Comparison of ENCODE assay signal across 28 cellular contexts in the genomic region with DNA sequence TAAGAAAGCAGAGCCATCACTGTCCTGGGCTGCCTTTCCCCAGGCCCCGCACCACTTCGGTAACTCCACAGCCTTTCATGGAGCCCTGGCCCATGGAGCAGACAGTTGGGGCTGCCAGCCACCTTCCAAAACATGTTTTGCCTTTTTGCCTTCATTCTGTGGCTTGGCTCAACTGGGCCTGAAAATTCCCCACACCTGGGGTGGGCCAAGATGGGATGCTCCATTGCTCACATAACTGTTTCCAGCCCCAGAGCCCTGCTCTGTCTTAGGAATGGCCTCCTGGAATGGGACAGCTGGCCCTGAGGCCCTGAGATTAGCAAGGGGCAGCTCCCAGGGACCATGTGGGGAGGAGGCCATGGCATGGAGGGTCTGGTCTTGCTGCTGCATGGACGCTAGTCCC. TPM values are rescaled to one million over a fixed set of nuclear protein-coding genes. Genes with fewer than 3 reads are reported as not detected.
A peak's percentile ranks its signal among the peaks of the same experiment; 100 is the strongest.
DNase-seq lines count a peak whose midpoint lies in the region; ATAC-seq and TF ChIP-seq lines count a peak whose summit lies in the region.
"Had no signal": no experiment of that assay in that cellular context is flagged by ENCODE, and none has a peak within 500 bp of the region (broad histone marks: within the 10 kb centered on the region; RNA-seq: fewer than 3 reads in every experiment).

No MANE protein-coding gene starts in this region.

- intact Hi-C loops in heart left ventricle (cut with DNase I): loop anchor here in 1 of 10 donors (10.0 kb wide), 1 partner anchor 220 kb away; no protein-coding TSS in a partner anchor
- intact Hi-C loops in cardiac septum (cut with DNase I): no loop called here
- intact Hi-C loops in gastrocnemius medialis (cut with DNase I; ENCODE audit: low total_unique reads): no loop called here

- no peak overlapping the region for H3K4me3 ChIP-seq in heart left ventricle
- no peak overlapping the region for H3K4me3 ChIP-seq in gastrocnemius medialis
- H3K4me3 ChIP-seq in urinary bladder (ENCODE audit: low read depth, low read length): no peak overlapping the region
- H3K4me3 ChIP-seq in hepatocyte: no peak overlapping the region
- H3K4me3 ChIP-seq: dorsolateral prefrontal cortex, GM12878, right lobe of liver had no signal

- H3K9me3 Mint-ChIP-seq in osteocyte (ENCODE audit: unreplicated experiment): no peaks in the 10 kb centered on the region
- H3K9me3 Mint-ChIP-seq: activated CD4-positive, alpha-beta memory T cell treated with anti-CD3 and anti-CD28 coated beads for 36 hours; activated naive CD8-positive, alpha-beta T cell treated with anti-CD3 and anti-CD28 coated beads, Interleukin-2, amount 10 ng/mL, durations not matched to agents 7 days and 5 days had no signal

- TF ChIP-seq CTCF in heart left ventricle (IDR thresholded peaks at IDR 0.05) (no peak), gastrocnemius medialis (IDR thresholded peaks at IDR 0.05 in 4 of 5, conservative IDR thresholded peaks at IDR 0.05 in 1 of 5) (no peak), osteocyte (IDR thresholded peaks at IDR 0.05) (no peak), hepatocyte (IDR thresholded peaks at IDR 0.05; ENCODE audit: poor library complexity) (no peak)

- TF ChIP-seq POLR2A in heart left ventricle (IDR thresholded peaks at IDR 0.05) (no peak), gastrocnemius medialis (IDR thresholded peaks at IDR 0.05) (no peak)

- H3K27me3 Mint-ChIP-seq in osteocyte (ENCODE audit: unreplicated experiment): no peaks in the 10 kb centered on the region

- no peak for ATAC-seq in heart left ventricle
- ATAC-seq in gastrocnemius medialis: no peak
- no peak for ATAC-seq in GM18502 (IDR thresholded peaks at IDR 0.05; ENCODE audit: poor library complexity, unreplicated experiment)
- ATAC-seq: foreskin keratinocyte, GM12878, PC-3 had no signal

- no peaks in the 10 kb centered on the region for H3K27me3 ChIP-seq in heart left ventricle
- no peaks in the 10 kb centered on the region for H3K27me3 ChIP-seq in layer of hippocampus (ENCODE audit: control insufficient read depth, insufficient read depth, low read length)
- no peaks in the 10 kb centered on the region for H3K27me3 ChIP-seq in gastrocnemius medialis
- H3K27me3 ChIP-seq in hepatocyte: no peaks in the 10 kb centered on the region
- H3K27me3 ChIP-seq: dorsolateral prefrontal cortex, right lobe of liver had no signal

- no peak overlapping the region for H3K4me2 ChIP-seq in hepatocyte

- H3K79me2 ChIP-seq in hepatocyte: no peaks in the 10 kb centered on the region

- in situ Hi-C loops in gastrocnemius medialis (cut with MboI; ENCODE audit: low sequenced_read_pairs in 4 of 4): no loop called here

- no peaks in the 10 kb centered on the region for H3K36me3 Mint-ChIP-seq in osteocyte (ENCODE audit: unreplicated experiment)
- H3K36me3 Mint-ChIP-seq: activated CD4-positive, alpha-beta memory T cell treated with anti-CD3 and anti-CD28 coated beads for 36 hours; activated naive CD8-positive, alpha-beta T cell treated with anti-CD3 and anti-CD28 coated beads, Interleukin-2, amount 10 ng/mL, durations not matched to agents 7 days and 5 days had no signal

- H3K27ac ChIP-seq in heart left ventricle (peak overlapping the region in 8 of 12 donors; percentile 50 to 89 (median 74)), layer of hippocampus (ENCODE audit: low read depth, low read length) (peak overlapping the region; percentile 21), gastrocnemius medialis (peak overlapping the region; percentile 58 to 84 (median 76)), urinary bladder (ENCODE audit: low read depth) (peak overlapping the region; percentile 82), hepatocyte (no peak overlapping the region)
- H3K27ac ChIP-seq: epithelial cell of prostate, foreskin keratinocyte had no signal

- H3K4me3 Mint-ChIP-seq in osteocyte (ENCODE audit: unreplicated experiment): no peak overlapping the region
- H3K4me3 Mint-ChIP-seq: activated CD4-positive, alpha-beta memory T cell treated with anti-CD3 and anti-CD28 coated beads for 36 hours; activated naive CD8-positive, alpha-beta T cell treated with anti-CD3 and anti-CD28 coated beads, Interleukin-2, amount 10 ng/mL, durations not matched to agents 7 days and 5 days had no signal

- H3K4me1 Mint-ChIP-seq in osteocyte (ENCODE audit: unreplicated experiment): peaks cover 46% of the 10 kb centered on the region
- H3K4me1 Mint-ChIP-seq: activated naive CD8-positive, alpha-beta T cell treated with anti-CD3 and anti-CD28 coated beads, Interleukin-2, amount 10 ng/mL, durations not matched to agents 7 days and 5 days had no signal

- H3K36me3 ChIP-seq in heart left ventricle (no peaks in the 10 kb centered on the region), gastrocnemius medialis (no peaks in the 10 kb centered on the region), urinary bladder (ENCODE audit: insufficient read depth) (no peaks in the 10 kb centered on the region), hepatocyte (replicated peaks; ENCODE audit: insufficient read depth, low read depth) (no peaks in the 10 kb centered on the region)
- H3K36me3 ChIP-seq: right lobe of liver had no signal

- 80 to 100% (median 97%) methylated on average over 1 to 3 of the region's 3 CpGs for WGBS in heart left ventricle, 4 donors
- 95% methylated on average over 3 of the region's 3 CpGs for WGBS in urinary bladder
- WGBS in hepatocyte (ENCODE audit: low lambda C conversion rate, missing lambda C conversion rate): 100% methylated on average over 3 of the region's 3 CpGs

- no peaks in the 10 kb centered on the region for H3K9me2 ChIP-seq in hepatocyte (replicated peaks; ENCODE audit: insufficient read depth)

- H3K9me3 ChIP-seq in heart left ventricle (no peaks in the 10 kb centered on the region), gastrocnemius medialis (no peaks in the 10 kb centered on the region), hepatocyte (ENCODE audit: low read depth) (no peaks in the 10 kb centered on the region)
- H3K9me3 ChIP-seq: right lobe of liver had no signal

- no peak for DNase-seq in heart left ventricle
- no peak for DNase-seq in cardiac septum (ENCODE audit: low spot score)
- no peak for DNase-seq in gastrocnemius medialis
- no peak for DNase-seq in osteocyte (ENCODE audit: extremely low spot score, unreplicated experiment)
- DNase-seq in hepatocyte (ENCODE audit: low spot score): no peak
- DNase-seq: 8988T; activated CD4-positive, alpha-beta memory T cell treated with anti-CD3 and anti-CD28 coated beads for 36 hours; activated naive CD8-positive, alpha-beta T cell treated with anti-CD3 and anti-CD28 coated beads, Interleukin-2, amount 10 ng/mL, durations not matched to agents 7 days and 5 days; AML-193; DMS79 treated with DMSO at 0.1 percent for 48 hours; dorsolateral prefrontal cortex; foreskin keratinocyte; mammary epithelial cell; NCI-H1092; NCI-H1930; NCI-H82; nucleus accumbens; right lobe of liver; substantia nigra had no signal

- no peak overlapping the region for H2AFZ ChIP-seq in hepatocyte

- H3K27ac Mint-ChIP-seq in osteocyte (ENCODE audit: unreplicated experiment): no peak overlapping the region
- H3K27ac Mint-ChIP-seq: activated CD4-positive, alpha-beta memory T cell treated with anti-CD3 and anti-CD28 coated beads for 36 hours; activated naive CD8-positive, alpha-beta T cell treated with anti-CD3 and anti-CD28 coated beads, Interleukin-2, amount 10 ng/mL, durations not matched to agents 7 days and 5 days had no signal

- H4K20me1 ChIP-seq in hepatocyte (ENCODE audit: insufficient read depth, poor library complexity, severe bottlenecking): no peaks in the 10 kb centered on the region

- peaks cover 0 to 57% (median 27%) of the 10 kb centered on the region in 12 donors for H3K4me1 ChIP-seq in heart left ventricle
- peaks cover 41 to 48% of the 10 kb centered on the region in 2 donors for H3K4me1 ChIP-seq in gastrocnemius medialis
- H3K4me1 ChIP-seq in urinary bladder (ENCODE audit: insufficient read depth): no peaks in the 10 kb centered on the region
- H3K4me1 ChIP-seq in hepatocyte (ENCODE audit: insufficient read depth): peaks cover 21% of the 10 kb centered on the region
- H3K4me1 ChIP-seq: right lobe of liver had no signal

RNA-seq across cellular contexts. Expression of gene PRELP, which starts 10.9 kb away (rescaled TPM):
- 10 to 100 TPM in 6 of 9 donors, 1 to 10 TPM in 3; 3.6 to 61.9 (median 13.6) TPM for total RNA-seq in heart left ventricle
- polyA plus RNA-seq in heart left ventricle: 10 to 100 TPM in 1 of 2 donors, 1 to 10 TPM in 1; 7.8 to 14.6 TPM
- 49.7 TPM for total RNA-seq in cardiac septum
- 10 to 100 TPM; 12.2 to 32.6 (median 16.9) TPM for total RNA-seq in gastrocnemius medialis
- 6.3 TPM for total RNA-seq in urinary bladder
- 232 TPM for polyA plus RNA-seq in urinary bladder
- 0.94 and 1.0 TPM in 2 replicates for total RNA-seq in osteocyte
- total RNA-seq in hepatocyte: 0.83 and 0.84 TPM in 2 replicates
- polyA plus RNA-seq in hepatocyte: 8.7 and 10.8 TPM in 2 replicates
- total RNA-seq: activated CD4-positive, alpha-beta memory T cell treated with anti-CD3 and anti-CD28 coated beads for 36 hours; activated naive CD8-positive, alpha-beta T cell treated with anti-CD3 and anti-CD28 coated beads, Interleukin-2, amount 10 ng/mL, durations not matched to agents 7 days and 5 days; bronchial epithelial cell; PC-3 had no signal

RNA-seq across cellular contexts. Expression of gene OPTC, which starts 29.2 kb away (rescaled TPM):
- total RNA-seq in heart left ventricle (not detected), cardiac septum (not detected), gastrocnemius medialis (not detected), urinary bladder (not detected), osteocyte (not detected in 2 replicates), hepatocyte (not detected in 2 replicates)
- polyA plus RNA-seq in heart left ventricle (not detected), urinary bladder (0.05 TPM), hepatocyte (0.28 TPM in 1 of 2 replicates, not detected in the other)
- total RNA-seq: activated CD4-positive, alpha-beta memory T cell treated with anti-CD3 and anti-CD28 coated beads for 36 hours; activated naive CD8-positive, alpha-beta T cell treated with anti-CD3 and anti-CD28 coated beads, Interleukin-2, amount 10 ng/mL, durations not matched to agents 7 days and 5 days; bronchial epithelial cell; foreskin keratinocyte; GM12878; LHCN-M2; mammary epithelial cell; myocyte; PC-3; right lobe of liver had no signal
- polyA plus RNA-seq: foreskin keratinocyte, GM12878, mammary epithelial cell had no signal
